ENCODE assay signal across 2 cellular contexts in the genomic region with DNA sequence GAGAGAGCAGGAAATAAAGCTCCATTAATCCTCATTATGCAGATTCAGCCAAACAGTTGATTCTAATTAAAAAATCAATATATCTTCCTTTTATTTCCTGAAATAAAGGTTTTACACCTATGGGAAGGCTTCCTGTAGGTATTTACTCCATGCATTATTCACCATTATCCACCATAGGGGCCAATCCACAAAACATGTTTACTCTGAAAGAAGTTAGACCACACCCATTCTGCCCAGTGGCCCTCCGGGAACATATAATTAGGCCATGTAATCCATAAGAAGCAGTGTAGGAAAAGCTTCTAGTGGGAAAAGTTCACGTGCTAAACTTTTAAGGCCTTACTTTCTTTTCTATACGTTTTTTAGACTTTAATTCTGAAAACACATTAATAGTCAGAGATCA.
TF ChIP-seq lines count a peak whose summit lies in the region.

No MANE protein-coding gene starts in this region.

TF ChIP-seq in HEK293, 187 proteins besides CTCF, POLR2A, EP300 and RAD21 (continued from another document):
- TF ChIP-seq, protein P1, sequence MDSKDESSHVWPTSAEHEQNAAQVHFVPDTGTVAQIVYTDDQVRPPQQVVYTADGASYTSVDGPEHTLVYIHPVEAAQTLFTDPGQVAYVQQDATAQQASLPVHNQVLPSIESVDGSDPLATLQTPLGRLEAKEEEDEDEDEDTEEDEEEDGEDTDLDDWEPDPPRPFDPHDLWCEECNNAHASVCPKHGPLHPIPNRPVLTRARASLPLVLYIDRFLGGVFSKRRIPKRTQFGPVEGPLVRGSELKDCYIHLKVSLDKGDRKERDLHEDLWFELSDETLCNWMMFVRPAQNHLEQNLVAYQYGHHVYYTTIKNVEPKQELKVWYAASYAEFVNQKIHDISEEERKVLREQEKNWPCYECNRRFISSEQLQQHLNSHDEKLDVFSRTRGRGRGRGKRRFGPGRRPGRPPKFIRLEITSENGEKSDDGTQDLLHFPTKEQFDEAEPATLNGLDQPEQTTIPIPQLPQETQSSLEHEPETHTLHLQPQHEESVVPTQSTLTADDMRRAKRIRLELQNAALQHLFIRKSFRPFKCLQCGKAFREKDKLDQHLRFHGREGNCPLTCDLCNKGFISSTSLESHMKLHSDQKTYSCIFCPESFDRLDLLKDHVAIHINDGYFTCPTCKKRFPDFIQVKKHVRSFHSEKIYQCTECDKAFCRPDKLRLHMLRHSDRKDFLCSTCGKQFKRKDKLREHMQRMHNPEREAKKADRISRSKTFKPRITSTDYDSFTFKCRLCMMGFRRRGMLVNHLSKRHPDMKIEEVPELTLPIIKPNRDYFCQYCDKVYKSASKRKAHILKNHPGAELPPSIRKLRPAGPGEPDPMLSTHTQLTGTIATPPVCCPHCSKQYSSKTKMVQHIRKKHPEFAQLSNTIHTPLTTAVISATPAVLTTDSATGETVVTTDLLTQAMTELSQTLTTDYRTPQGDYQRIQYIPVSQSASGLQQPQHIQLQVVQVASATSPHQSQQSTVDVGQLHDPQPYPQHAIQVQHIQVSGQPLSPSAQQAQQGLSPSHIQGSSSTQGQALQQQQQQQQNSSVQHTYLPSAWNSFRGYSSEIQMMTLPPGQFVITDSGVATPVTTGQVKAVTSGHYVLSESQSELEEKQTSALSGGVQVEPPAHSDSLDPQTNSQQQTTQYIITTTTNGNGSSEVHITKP (tag by site-specific recombination; IDR thresholded peaks at IDR 0.05) = 0 out of 2 replicates have a peak, but pooled peaks have one; percentile 1
- TF ChIP-seq OSR2 (tag by site-specific recombination; IDR thresholded peaks at IDR 0.05) (peak; percentile 26), KLF9 (tag by site-specific recombination; IDR thresholded peaks at IDR 0.05; ENCODE audit: low read depth) (peak; percentile 20; the same call in 1 of the 2 replicates)
- TF ChIP-seq, protein P2, sequence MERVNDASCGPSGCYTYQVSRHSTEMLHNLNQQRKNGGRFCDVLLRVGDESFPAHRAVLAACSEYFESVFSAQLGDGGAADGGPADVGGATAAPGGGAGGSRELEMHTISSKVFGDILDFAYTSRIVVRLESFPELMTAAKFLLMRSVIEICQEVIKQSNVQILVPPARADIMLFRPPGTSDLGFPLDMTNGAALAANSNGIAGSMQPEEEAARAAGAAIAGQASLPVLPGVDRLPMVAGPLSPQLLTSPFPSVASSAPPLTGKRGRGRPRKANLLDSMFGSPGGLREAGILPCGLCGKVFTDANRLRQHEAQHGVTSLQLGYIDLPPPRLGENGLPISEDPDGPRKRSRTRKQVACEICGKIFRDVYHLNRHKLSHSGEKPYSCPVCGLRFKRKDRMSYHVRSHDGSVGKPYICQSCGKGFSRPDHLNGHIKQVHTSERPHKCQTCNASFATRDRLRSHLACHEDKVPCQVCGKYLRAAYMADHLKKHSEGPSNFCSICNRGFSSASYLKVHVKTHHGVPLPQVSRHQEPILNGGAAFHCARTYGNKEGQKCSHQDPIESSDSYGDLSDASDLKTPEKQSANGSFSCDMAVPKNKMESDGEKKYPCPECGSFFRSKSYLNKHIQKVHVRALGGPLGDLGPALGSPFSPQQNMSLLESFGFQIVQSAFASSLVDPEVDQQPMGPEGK (tag by site-specific recombination; IDR thresholded peaks at IDR 0.05) = no peak

TF ChIP-seq in WTC11, 78 proteins besides CTCF, POLR2A, EP300 and RAD21:
- TF ChIP-seq, protein P3, sequence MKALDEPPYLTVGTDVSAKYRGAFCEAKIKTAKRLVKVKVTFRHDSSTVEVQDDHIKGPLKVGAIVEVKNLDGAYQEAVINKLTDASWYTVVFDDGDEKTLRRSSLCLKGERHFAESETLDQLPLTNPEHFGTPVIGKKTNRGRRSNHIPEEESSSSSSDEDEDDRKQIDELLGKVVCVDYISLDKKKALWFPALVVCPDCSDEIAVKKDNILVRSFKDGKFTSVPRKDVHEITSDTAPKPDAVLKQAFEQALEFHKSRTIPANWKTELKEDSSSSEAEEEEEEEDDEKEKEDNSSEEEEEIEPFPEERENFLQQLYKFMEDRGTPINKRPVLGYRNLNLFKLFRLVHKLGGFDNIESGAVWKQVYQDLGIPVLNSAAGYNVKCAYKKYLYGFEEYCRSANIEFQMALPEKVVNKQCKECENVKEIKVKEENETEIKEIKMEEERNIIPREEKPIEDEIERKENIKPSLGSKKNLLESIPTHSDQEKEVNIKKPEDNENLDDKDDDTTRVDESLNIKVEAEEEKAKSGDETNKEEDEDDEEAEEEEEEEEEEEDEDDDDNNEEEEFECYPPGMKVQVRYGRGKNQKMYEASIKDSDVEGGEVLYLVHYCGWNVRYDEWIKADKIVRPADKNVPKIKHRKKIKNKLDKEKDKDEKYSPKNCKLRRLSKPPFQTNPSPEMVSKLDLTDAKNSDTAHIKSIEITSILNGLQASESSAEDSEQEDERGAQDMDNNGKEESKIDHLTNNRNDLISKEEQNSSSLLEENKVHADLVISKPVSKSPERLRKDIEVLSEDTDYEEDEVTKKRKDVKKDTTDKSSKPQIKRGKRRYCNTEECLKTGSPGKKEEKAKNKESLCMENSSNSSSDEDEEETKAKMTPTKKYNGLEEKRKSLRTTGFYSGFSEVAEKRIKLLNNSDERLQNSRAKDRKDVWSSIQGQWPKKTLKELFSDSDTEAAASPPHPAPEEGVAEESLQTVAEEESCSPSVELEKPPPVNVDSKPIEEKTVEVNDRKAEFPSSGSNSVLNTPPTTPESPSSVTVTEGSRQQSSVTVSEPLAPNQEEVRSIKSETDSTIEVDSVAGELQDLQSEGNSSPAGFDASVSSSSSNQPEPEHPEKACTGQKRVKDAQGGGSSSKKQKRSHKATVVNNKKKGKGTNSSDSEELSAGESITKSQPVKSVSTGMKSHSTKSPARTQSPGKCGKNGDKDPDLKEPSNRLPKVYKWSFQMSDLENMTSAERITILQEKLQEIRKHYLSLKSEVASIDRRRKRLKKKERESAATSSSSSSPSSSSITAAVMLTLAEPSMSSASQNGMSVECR (CRISPR knock-in tag; IDR thresholded peaks at IDR 0.05; ENCODE audit: borderline replicate concordance) = no peak
- TF ChIP-seq JAZF1 (CRISPR knock-in tag; IDR thresholded peaks at IDR 0.05) (no peak), CBFB (CRISPR knock-in tag; IDR thresholded peaks at IDR 0.05; ENCODE audit: low read depth) (no peak), ZNF219 (CRISPR knock-in tag; IDR thresholded peaks at IDR 0.05; ENCODE audit: borderline replicate concordance) (no peak), NR1H2 (CRISPR knock-in tag; IDR thresholded peaks at IDR 0.05) (no peak), ATF1 (CRISPR knock-in tag; IDR thresholded peaks at IDR 0.05) (no peak), MXD4 (CRISPR knock-in tag; IDR thresholded peaks at IDR 0.05; ENCODE audit: borderline replicate concordance) (no peak), ZNF423 (CRISPR knock-in tag; IDR thresholded peaks at IDR 0.05) (no peak), ZNF416 (CRISPR knock-in tag; IDR thresholded peaks at IDR 0.05) (no peak), FOXP1 (CRISPR knock-in tag; IDR thresholded peaks at IDR 0.05; ENCODE audit: borderline replicate concordance) (no peak), KAT7 (CRISPR knock-in tag; IDR thresholded peaks at IDR 0.05; ENCODE audit: borderline replicate concordance) (no peak), ZNF671 (CRISPR knock-in tag; IDR thresholded peaks at IDR 0.05) (no peak)
- TF ChIP-seq, protein P4, sequence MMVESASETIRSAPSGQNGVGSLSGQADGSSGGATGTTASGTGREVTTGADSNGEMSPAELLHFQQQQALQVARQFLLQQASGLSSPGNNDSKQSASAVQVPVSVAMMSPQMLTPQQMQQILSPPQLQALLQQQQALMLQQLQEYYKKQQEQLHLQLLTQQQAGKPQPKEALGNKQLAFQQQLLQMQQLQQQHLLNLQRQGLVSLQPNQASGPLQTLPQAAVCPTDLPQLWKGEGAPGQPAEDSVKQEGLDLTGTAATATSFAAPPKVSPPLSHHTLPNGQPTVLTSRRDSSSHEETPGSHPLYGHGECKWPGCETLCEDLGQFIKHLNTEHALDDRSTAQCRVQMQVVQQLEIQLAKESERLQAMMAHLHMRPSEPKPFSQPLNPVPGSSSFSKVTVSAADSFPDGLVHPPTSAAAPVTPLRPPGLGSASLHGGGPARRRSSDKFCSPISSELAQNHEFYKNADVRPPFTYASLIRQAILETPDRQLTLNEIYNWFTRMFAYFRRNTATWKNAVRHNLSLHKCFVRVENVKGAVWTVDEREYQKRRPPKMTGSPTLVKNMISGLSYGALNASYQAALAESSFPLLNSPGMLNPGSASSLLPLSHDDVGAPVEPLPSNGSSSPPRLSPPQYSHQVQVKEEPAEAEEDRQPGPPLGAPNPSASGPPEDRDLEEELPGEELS (CRISPR knock-in tag; IDR thresholded peaks at IDR 0.05) = no peak
- TF ChIP-seq, protein P5, sequence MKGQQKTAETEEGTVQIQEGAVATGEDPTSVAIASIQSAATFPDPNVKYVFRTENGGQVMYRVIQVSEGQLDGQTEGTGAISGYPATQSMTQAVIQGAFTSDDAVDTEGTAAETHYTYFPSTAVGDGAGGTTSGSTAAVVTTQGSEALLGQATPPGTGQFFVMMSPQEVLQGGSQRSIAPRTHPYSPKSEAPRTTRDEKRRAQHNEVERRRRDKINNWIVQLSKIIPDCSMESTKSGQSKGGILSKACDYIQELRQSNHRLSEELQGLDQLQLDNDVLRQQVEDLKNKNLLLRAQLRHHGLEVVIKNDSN (CRISPR knock-in tag; IDR thresholded peaks at IDR 0.05) = no peak
- TF ChIP-seq, protein P6, sequence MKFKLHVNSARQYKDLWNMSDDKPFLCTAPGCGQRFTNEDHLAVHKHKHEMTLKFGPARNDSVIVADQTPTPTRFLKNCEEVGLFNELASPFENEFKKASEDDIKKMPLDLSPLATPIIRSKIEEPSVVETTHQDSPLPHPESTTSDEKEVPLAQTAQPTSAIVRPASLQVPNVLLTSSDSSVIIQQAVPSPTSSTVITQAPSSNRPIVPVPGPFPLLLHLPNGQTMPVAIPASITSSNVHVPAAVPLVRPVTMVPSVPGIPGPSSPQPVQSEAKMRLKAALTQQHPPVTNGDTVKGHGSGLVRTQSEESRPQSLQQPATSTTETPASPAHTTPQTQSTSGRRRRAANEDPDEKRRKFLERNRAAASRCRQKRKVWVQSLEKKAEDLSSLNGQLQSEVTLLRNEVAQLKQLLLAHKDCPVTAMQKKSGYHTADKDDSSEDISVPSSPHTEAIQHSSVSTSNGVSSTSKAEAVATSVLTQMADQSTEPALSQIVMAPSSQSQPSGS (CRISPR knock-in tag; IDR thresholded peaks at IDR 0.05; ENCODE audit: borderline replicate concordance, low read depth) = no peak
- TF ChIP-seq, protein P7, sequence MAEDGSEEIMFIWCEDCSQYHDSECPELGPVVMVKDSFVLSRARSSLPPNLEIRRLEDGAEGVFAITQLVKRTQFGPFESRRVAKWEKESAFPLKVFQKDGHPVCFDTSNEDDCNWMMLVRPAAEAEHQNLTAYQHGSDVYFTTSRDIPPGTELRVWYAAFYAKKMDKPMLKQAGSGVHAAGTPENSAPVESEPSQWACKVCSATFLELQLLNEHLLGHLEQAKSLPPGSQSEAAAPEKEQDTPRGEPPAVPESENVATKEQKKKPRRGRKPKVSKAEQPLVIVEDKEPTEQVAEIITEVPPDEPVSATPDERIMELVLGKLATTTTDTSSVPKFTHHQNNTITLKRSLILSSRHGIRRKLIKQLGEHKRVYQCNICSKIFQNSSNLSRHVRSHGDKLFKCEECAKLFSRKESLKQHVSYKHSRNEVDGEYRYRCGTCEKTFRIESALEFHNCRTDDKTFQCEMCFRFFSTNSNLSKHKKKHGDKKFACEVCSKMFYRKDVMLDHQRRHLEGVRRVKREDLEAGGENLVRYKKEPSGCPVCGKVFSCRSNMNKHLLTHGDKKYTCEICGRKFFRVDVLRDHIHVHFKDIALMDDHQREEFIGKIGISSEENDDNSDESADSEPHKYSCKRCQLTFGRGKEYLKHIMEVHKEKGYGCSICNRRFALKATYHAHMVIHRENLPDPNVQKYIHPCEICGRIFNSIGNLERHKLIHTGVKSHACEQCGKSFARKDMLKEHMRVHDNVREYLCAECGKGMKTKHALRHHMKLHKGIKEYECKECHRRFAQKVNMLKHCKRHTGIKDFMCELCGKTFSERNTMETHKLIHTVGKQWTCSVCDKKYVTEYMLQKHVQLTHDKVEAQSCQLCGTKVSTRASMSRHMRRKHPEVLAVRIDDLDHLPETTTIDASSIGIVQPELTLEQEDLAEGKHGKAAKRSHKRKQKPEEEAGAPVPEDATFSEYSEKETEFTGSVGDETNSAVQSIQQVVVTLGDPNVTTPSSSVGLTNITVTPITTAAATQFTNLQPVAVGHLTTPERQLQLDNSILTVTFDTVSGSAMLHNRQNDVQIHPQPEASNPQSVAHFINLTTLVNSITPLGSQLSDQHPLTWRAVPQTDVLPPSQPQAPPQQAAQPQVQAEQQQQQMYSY (CRISPR knock-in tag; IDR thresholded peaks at IDR 0.05) = no peak
- TF ChIP-seq, protein P8, sequence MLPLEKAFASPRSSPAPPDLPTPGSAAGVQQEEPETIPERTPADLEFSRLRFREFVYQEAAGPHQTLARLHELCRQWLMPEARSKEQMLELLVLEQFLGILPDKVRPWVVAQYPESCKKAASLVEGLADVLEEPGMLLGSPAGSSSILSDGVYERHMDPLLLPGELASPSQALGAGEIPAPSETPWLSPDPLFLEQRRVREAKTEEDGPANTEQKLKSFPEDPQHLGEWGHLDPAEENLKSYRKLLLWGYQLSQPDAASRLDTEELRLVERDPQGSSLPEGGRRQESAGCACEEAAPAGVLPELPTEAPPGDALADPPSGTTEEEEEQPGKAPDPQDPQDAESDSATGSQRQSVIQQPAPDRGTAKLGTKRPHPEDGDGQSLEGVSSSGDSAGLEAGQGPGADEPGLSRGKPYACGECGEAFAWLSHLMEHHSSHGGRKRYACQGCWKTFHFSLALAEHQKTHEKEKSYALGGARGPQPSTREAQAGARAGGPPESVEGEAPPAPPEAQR (CRISPR knock-in tag; IDR thresholded peaks at IDR 0.05) = no peak
- TF ChIP-seq, protein P9, sequence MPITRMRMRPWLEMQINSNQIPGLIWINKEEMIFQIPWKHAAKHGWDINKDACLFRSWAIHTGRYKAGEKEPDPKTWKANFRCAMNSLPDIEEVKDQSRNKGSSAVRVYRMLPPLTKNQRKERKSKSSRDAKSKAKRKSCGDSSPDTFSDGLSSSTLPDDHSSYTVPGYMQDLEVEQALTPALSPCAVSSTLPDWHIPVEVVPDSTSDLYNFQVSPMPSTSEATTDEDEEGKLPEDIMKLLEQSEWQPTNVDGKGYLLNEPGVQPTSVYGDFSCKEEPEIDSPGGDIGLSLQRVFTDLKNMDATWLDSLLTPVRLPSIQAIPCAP (CRISPR knock-in tag; IDR thresholded peaks at IDR 0.05) = no peak
